Comparison of ENCODE assay signal across 1 cellular context in genomic region chr2:195410272-195410671, GRCh38.
TF ChIP-seq lines count a peak whose summit lies in the region.

No MANE protein-coding gene starts in this region.

TF ChIP-seq in GM12878, 131 proteins besides CTCF, POLR2A, EP300 and RAD21 (continued from another document and continues in another):
- TF ChIP-seq, protein P1, sequence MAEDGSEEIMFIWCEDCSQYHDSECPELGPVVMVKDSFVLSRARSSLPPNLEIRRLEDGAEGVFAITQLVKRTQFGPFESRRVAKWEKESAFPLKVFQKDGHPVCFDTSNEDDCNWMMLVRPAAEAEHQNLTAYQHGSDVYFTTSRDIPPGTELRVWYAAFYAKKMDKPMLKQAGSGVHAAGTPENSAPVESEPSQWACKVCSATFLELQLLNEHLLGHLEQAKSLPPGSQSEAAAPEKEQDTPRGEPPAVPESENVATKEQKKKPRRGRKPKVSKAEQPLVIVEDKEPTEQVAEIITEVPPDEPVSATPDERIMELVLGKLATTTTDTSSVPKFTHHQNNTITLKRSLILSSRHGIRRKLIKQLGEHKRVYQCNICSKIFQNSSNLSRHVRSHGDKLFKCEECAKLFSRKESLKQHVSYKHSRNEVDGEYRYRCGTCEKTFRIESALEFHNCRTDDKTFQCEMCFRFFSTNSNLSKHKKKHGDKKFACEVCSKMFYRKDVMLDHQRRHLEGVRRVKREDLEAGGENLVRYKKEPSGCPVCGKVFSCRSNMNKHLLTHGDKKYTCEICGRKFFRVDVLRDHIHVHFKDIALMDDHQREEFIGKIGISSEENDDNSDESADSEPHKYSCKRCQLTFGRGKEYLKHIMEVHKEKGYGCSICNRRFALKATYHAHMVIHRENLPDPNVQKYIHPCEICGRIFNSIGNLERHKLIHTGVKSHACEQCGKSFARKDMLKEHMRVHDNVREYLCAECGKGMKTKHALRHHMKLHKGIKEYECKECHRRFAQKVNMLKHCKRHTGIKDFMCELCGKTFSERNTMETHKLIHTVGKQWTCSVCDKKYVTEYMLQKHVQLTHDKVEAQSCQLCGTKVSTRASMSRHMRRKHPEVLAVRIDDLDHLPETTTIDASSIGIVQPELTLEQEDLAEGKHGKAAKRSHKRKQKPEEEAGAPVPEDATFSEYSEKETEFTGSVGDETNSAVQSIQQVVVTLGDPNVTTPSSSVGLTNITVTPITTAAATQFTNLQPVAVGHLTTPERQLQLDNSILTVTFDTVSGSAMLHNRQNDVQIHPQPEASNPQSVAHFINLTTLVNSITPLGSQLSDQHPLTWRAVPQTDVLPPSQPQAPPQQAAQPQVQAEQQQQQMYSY (CRISPR knock-in tag; IDR thresholded peaks at IDR 0.05) = no peak
- TF ChIP-seq NBN (IDR thresholded peaks at IDR 0.05) = no peak
- no peak for TF ChIP-seq PAX5 (IDR thresholded peaks at IDR 0.05; ENCODE audit: borderline replicate concordance, low read depth, low read length)
- no peak for TF ChIP-seq MYC (IDR thresholded peaks at IDR 0.05; ENCODE audit: insufficient read depth, insufficient read length, insufficient replicate concordance, low read length, severe bottlenecking)
- TF ChIP-seq ZSCAN29 (IDR thresholded peaks at IDR 0.05) = no peak
- TF ChIP-seq STAT3 (IDR thresholded peaks at IDR 0.05; ENCODE audit: low read depth, low read length) = no peak
- no peak for TF ChIP-seq CHD2 (IDR thresholded peaks at IDR 0.05; ENCODE audit: borderline replicate concordance, low read depth, low read length)
- TF ChIP-seq, protein P2, sequence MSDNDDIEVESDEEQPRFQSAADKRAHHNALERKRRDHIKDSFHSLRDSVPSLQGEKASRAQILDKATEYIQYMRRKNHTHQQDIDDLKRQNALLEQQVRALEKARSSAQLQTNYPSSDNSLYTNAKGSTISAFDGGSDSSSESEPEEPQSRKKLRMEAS (IDR thresholded peaks at IDR 0.05; ENCODE audit: low read depth, low read length) = no peak
- no peak for TF ChIP-seq HDGF (IDR thresholded peaks at IDR 0.05)
- no peak for TF ChIP-seq GATAD2B (conservative IDR thresholded peaks at IDR 0.05; ENCODE audit: low read depth)
- no peak for TF ChIP-seq NR2C2 (IDR thresholded peaks at IDR 0.05; ENCODE audit: borderline replicate concordance, control insufficient read depth, insufficient read length, low read depth)
- no peak for TF ChIP-seq KLF5 (IDR thresholded peaks at IDR 0.05; ENCODE audit: partially characterized antibody)
- TF ChIP-seq POU2F2 (IDR thresholded peaks at IDR 0.05; ENCODE audit: borderline replicate concordance, low read depth, low read length) = peak; percentile 9; the same call in 1 of the 3 replicates
- TF ChIP-seq, protein P3, sequence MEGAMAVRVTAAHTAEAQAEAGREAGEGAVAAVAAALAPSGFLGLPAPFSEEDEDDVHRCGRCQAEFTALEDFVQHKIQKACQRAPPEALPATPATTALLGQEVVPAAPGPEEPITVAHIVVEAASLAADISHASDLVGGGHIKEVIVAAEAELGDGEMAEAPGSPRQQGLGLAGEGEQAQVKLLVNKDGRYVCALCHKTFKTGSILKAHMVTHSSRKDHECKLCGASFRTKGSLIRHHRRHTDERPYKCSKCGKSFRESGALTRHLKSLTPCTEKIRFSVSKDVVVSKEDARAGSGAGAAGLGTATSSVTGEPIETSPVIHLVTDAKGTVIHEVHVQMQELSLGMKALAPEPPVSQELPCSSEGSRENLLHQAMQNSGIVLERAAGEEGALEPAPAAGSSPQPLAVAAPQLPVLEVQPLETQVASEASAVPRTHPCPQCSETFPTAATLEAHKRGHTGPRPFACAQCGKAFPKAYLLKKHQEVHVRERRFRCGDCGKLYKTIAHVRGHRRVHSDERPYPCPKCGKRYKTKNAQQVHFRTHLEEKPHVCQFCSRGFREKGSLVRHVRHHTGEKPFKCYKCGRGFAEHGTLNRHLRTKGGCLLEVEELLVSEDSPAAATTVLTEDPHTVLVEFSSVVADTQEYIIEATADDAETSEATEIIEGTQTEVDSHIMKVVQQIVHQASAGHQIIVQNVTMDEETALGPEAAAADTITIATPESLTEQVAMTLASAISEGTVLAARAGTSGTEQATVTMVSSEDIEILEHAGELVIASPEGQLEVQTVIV (IDR thresholded peaks at IDR 0.05; ENCODE audit: borderline replicate concordance, partially characterized antibody) = no peak
- TF ChIP-seq, protein P4, sequence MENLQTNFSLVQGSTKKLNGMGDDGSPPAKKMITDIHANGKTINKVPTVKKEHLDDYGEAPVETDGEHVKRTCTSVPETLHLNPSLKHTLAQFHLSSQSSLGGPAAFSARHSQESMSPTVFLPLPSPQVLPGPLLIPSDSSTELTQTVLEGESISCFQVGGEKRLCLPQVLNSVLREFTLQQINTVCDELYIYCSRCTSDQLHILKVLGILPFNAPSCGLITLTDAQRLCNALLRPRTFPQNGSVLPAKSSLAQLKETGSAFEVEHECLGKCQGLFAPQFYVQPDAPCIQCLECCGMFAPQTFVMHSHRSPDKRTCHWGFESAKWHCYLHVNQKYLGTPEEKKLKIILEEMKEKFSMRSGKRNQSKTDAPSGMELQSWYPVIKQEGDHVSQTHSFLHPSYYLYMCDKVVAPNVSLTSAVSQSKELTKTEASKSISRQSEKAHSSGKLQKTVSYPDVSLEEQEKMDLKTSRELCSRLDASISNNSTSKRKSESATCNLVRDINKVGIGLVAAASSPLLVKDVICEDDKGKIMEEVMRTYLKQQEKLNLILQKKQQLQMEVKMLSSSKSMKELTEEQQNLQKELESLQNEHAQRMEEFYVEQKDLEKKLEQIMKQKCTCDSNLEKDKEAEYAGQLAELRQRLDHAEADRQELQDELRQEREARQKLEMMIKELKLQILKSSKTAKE (IDR thresholded peaks at IDR 0.05; ENCODE audit: low read depth, poor library complexity, severe bottlenecking) = no peak
- no peak for TF ChIP-seq ZZZ3 (IDR thresholded peaks at IDR 0.05; ENCODE audit: control insufficient read depth, insufficient read length, low read depth)
- TF ChIP-seq MEF2B (IDR thresholded peaks at IDR 0.05; ENCODE audit: partially characterized antibody, poor library complexity, severe bottlenecking) = peak; percentile 67
- no peak for TF ChIP-seq SIN3A (IDR thresholded peaks at IDR 0.05; ENCODE audit: low read depth, low read length)
- no peak for TF ChIP-seq ELK1 (IDR thresholded peaks at IDR 0.05; ENCODE audit: low read depth, low read length)
- TF ChIP-seq BMI1 (IDR thresholded peaks at IDR 0.05; ENCODE audit: borderline replicate concordance) = peak; percentile 44; the same call in 1 of the 2 replicates
- TF ChIP-seq, protein P5, sequence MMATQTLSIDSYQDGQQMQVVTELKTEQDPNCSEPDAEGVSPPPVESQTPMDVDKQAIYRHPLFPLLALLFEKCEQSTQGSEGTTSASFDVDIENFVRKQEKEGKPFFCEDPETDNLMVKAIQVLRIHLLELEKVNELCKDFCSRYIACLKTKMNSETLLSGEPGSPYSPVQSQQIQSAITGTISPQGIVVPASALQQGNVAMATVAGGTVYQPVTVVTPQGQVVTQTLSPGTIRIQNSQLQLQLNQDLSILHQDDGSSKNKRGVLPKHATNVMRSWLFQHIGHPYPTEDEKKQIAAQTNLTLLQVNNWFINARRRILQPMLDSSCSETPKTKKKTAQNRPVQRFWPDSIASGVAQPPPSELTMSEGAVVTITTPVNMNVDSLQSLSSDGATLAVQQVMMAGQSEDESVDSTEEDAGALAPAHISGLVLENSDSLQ (IDR thresholded peaks at IDR 0.05) = no peak
- TF ChIP-seq ATF3 (IDR thresholded peaks at IDR 0.05; ENCODE audit: borderline replicate concordance, extremely low read depth, low read depth, low read length) = no peak
- TF ChIP-seq ESRRA (IDR thresholded peaks at IDR 0.05; ENCODE audit: low read length) = no peak
- TF ChIP-seq CBX5 (IDR thresholded peaks at IDR 0.05; ENCODE audit: low read depth) = 0 out of 2 replicates have a peak, but pooled peaks have one; percentile 41
- TF ChIP-seq, protein P6, sequence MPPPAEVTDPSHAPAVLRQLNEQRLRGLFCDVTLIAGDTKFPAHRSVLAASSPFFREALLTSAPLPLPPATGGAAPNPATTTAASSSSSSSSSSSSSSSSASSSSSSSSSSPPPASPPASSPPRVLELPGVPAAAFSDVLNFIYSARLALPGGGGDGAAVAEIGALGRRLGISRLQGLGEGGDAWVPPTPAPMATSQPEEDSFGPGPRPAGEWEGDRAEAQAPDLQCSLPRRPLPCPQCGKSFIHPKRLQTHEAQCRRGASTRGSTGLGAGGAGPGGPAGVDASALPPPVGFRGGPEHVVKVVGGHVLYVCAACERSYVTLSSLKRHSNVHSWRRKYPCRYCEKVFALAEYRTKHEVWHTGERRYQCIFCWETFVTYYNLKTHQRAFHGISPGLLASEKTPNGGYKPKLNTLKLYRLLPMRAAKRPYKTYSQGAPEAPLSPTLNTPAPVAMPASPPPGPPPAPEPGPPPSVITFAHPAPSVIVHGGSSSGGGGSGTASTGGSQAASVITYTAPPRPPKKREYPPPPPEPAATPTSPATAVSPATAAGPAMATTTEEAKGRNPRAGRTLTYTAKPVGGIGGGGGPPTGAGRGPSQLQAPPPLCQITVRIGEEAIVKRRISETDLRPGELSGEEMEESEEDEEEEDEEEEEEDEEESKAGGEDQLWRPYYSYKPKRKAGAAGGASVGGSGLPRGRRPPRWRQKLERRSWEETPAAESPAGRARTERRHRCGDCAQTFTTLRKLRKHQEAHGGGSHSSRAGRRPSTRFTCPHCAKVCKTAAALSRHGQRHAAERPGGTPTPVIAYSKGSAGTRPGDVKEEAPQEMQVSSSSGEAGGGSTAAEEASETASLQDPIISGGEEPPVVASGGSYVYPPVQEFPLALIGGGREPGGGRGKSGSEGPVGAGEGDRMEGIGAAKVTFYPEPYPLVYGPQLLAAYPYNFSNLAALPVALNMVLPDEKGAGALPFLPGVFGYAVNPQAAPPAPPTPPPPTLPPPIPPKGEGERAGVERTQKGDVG (CRISPR knock-in tag; IDR thresholded peaks at IDR 0.05) = no peak
- TF ChIP-seq, protein P7, sequence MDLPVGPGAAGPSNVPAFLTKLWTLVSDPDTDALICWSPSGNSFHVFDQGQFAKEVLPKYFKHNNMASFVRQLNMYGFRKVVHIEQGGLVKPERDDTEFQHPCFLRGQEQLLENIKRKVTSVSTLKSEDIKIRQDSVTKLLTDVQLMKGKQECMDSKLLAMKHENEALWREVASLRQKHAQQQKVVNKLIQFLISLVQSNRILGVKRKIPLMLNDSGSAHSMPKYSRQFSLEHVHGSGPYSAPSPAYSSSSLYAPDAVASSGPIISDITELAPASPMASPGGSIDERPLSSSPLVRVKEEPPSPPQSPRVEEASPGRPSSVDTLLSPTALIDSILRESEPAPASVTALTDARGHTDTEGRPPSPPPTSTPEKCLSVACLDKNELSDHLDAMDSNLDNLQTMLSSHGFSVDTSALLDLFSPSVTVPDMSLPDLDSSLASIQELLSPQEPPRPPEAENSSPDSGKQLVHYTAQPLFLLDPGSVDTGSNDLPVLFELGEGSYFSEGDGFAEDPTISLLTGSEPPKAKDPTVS (IDR thresholded peaks at IDR 0.05; ENCODE audit: low read depth, low read length) = no peak
- TF ChIP-seq PAX8 (IDR thresholded peaks at IDR 0.05) = no peak
- no peak for TF ChIP-seq SMARCA5 (IDR thresholded peaks at IDR 0.05)
- no peak for TF ChIP-seq EED (IDR thresholded peaks at IDR 0.05; ENCODE audit: low read depth)
- TF ChIP-seq, protein P8, sequence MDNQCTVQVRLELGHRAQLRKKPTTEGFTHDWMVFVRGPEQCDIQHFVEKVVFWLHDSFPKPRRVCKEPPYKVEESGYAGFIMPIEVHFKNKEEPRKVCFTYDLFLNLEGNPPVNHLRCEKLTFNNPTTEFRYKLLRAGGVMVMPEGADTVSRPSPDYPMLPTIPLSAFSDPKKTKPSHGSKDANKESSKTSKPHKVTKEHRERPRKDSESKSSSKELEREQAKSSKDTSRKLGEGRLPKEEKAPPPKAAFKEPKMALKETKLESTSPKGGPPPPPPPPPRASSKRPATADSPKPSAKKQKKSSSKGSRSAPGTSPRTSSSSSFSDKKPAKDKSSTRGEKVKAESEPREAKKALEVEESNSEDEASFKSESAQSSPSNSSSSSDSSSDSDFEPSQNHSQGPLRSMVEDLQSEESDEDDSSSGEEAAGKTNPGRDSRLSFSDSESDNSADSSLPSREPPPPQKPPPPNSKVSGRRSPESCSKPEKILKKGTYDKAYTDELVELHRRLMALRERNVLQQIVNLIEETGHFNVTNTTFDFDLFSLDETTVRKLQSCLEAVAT (IDR thresholded peaks at IDR 0.05) = no peak
- peak; percentile 81 for TF ChIP-seq JUNB (IDR thresholded peaks at IDR 0.05)
- TF ChIP-seq, protein P9, sequence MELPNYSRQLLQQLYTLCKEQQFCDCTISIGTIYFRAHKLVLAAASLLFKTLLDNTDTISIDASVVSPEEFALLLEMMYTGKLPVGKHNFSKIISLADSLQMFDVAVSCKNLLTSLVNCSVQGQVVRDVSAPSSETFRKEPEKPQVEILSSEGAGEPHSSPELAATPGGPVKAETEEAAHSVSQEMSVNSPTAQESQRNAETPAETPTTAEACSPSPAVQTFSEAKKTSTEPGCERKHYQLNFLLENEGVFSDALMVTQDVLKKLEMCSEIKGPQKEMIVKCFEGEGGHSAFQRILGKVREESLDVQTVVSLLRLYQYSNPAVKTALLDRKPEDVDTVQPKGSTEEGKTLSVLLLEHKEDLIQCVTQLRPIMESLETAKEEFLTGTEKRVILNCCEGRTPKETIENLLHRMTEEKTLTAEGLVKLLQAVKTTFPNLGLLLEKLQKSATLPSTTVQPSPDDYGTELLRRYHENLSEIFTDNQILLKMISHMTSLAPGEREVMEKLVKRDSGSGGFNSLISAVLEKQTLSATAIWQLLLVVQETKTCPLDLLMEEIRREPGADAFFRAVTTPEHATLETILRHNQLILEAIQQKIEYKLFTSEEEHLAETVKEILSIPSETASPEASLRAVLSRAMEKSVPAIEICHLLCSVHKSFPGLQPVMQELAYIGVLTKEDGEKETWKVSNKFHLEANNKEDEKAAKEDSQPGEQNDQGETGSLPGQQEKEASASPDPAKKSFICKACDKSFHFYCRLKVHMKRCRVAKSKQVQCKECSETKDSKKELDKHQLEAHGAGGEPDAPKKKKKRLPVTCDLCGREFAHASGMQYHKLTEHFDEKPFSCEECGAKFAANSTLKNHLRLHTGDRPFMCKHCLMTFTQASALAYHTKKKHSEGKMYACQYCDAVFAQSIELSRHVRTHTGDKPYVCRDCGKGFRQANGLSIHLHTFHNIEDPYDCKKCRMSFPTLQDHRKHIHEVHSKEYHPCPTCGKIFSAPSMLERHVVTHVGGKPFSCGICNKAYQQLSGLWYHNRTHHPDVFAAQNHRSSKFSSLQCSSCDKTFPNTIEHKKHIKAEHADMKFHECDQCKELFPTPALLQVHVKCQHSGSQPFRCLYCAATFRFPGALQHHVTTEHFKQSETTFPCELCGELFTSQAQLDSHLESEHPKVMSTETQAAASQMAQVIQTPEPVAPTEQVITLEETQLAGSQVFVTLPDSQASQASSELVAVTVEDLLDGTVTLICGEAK (IDR thresholded peaks at IDR 0.05; ENCODE audit: borderline replicate concordance) = no peak
- no peak for TF ChIP-seq SMAD5 (IDR thresholded peaks at IDR 0.05; ENCODE audit: low read depth)
- TF ChIP-seq BCL11A (IDR thresholded peaks at IDR 0.05; ENCODE audit: low read depth, low read length) = peak; percentile 75
- TF ChIP-seq JUND (IDR thresholded peaks at IDR 0.05; ENCODE audit: low read depth, low read length) = no peak
- no peak; the same call in 1 of the 2 replicates for TF ChIP-seq TCF7 (IDR thresholded peaks at IDR 0.05; ENCODE audit: borderline replicate concordance)
